In the genomic region with DNA sequence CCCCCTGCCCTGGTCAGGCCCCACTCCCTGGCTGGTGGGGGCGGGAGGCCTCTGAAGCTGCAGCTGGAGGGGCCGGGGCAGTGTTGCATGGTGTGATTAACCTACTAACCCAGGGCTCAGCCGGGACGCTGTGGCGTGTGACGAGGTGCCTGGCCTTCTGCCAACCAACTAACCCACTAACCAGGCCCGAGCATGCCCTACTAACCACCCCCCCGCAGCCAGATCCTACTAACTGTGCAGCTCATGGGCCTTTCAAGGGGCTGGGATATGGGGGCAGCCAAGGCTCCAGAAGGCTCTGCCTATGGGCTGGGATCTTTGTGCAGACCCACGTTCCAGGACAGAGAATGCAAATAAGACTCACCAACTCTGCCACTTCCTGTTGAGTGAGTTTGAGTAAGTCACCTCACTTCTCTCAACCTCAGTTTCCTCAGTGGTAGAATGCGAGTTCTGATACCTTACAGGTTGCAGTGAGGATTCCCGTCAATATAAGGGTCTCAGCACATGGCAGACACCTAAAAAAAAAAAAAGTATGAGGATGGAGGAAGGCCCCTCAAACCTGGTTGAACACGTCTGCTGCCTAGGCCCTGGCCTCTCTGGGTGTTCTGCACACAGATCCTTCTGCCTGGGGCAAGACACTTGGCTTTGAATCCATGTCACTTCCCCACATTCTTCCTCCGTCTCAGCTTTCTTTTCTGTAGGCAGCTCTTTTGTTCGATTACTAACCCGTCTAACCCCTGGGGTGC, we compare ENCODE assay signal across 8 cellular contexts. TPM values are rescaled to one million over a fixed set of nuclear protein-coding genes. Genes with fewer than 3 reads are reported as not detected.
DNase-seq lines count a peak whose midpoint lies in the region; ATAC-seq and TF ChIP-seq lines count a peak whose summit lies in the region.

No MANE protein-coding gene starts in this region.

- H3K27ac ChIP-seq in IMR-90 (ENCODE audit: insufficient read depth, low read length), result peak overlapping the region; percentile 92; the same call in 1 of the 2 replicates

- TF ChIP-seq RAD21 in IMR-90 (IDR thresholded peaks at IDR 0.05; ENCODE audit: low read length), result no peak

- H3K14ac ChIP-seq in IMR-90 (replicated peaks; ENCODE audit: low read depth, low read length), result no peak overlapping the region

- peak overlapping the region; percentile 93 for H2AFZ ChIP-seq in IMR-90 (replicated peaks; ENCODE audit: low read length, poor library complexity)

- no peaks in the 10 kb centered on the region for H3K27me3 ChIP-seq in IMR-90 (ENCODE audit: control insufficient read depth, insufficient read depth, low read length)

- H4K20me1 ChIP-seq in IMR-90 (ENCODE audit: insufficient read depth, low read length), result 0 out of 2 replicates have a peak, but pooled peaks cover 3% of the 10 kb centered on the region

- H3K79me1 ChIP-seq in IMR-90 (ENCODE audit: low read depth in 1 of 2, low read length in 2 of 2), result peaks cover 24 to 33% of the 10 kb centered on the region in 2 experiments

- H4K91ac ChIP-seq in IMR-90 (ENCODE audit: insufficient read depth, low read depth, low read length), result peak overlapping the region; percentile 97

- dilution Hi-C loops in IMR-90 (cut with HindIII; ENCODE audit: low sequenced_read_pairs, unreplicated experiment), result no loop called here

- peaks cover 23% of the 10 kb centered on the region for H3K9me1 ChIP-seq in IMR-90 (ENCODE audit: insufficient read depth, low read length)

- peaks cover 38% of the 10 kb centered on the region for H3K27me3 Mint-ChIP-seq in glutamatergic neuron (ENCODE audit: unreplicated experiment)

- no peak for TF ChIP-seq POLR2A in IMR-90 (IDR thresholded peaks at IDR 0.05; ENCODE audit: low read depth, low read length)

- H3K4me1 ChIP-seq in IMR-90 (ENCODE audit: control insufficient read depth, insufficient read depth, low read length), result peaks cover 10% of the 10 kb centered on the region

- H4K8ac ChIP-seq in IMR-90 (ENCODE audit: low read depth in 2 of 2, low read length in 2 of 2), result peak overlapping the region; percentile 72 to 98

- peak overlapping the region; percentile 55 for H2BK20ac ChIP-seq in IMR-90 (ENCODE audit: low read depth, low read length)

- WGBS in IMR-90 (ENCODE audit: extremely low coverage in 2 of 2, insufficient read length in 1 of 2), 2 experiments, result no CpG with 5 or more reads among the region's 15 CpGs

- in situ Hi-C loops in IMR-90 (cut with MboI; ENCODE audit: low sequenced_read_pairs), result no loop called here

- no peak overlapping the region for H3K9ac ChIP-seq in IMR-90 (ENCODE audit: low read depth, low read length)

- no peaks in the 10 kb centered on the region for H3K36me3 ChIP-seq in IMR-90 (ENCODE audit: control insufficient read depth, insufficient read depth, low read length)

- peak overlapping the region; percentile 95 for H3K4ac ChIP-seq in IMR-90 (ENCODE audit: low read depth, low read length)

- ATAC-seq in IMR-90 (ENCODE audit: low read depth), result no peak

- H3K36me3 Mint-ChIP-seq in glutamatergic neuron (ENCODE audit: unreplicated experiment), result no peaks in the 10 kb centered on the region

- H3K4me3 ChIP-seq in GM12865 (ENCODE audit: low read depth, low read length) (peak overlapping the region; percentile 51), IMR-90 (ENCODE audit: insufficient read depth, low read depth, low read length) (no peak overlapping the region)

- H2BK15ac ChIP-seq in IMR-90 (ENCODE audit: low read depth, low read length), result peak overlapping the region; percentile 55; the same call in 1 of the 3 replicates

- peak overlapping the region; percentile 87; the same call in 1 of the 2 replicates for H2BK120ac ChIP-seq in IMR-90 (ENCODE audit: low read depth, low read length)

- H3K4me2 ChIP-seq in IMR-90 (ENCODE audit: low read depth, low read length), result no peak overlapping the region

- no peak overlapping the region for H3K56ac ChIP-seq in IMR-90 (ENCODE audit: extremely low read depth, insufficient read depth, low read length)

- peak overlapping the region; percentile 94; the same call in 1 of the 2 replicates for H2AK5ac ChIP-seq in IMR-90 (ENCODE audit: low read depth, low read length)

- H3K4me3 Mint-ChIP-seq in glutamatergic neuron (ENCODE audit: unreplicated experiment), result peak overlapping the region; percentile 89

- H2BK5ac ChIP-seq in IMR-90 (ENCODE audit: low read depth, low read length, poor library complexity, severe bottlenecking), result no peak overlapping the region

- H3K4me1 Mint-ChIP-seq in glutamatergic neuron (ENCODE audit: low read depth, unreplicated experiment), result peaks cover 72% of the 10 kb centered on the region

- H2AK9ac ChIP-seq in IMR-90 (replicated peaks; ENCODE audit: low read depth, low read length, poor library complexity), result peak overlapping the region; percentile 97

- TF ChIP-seq CTCF in GM12865 (IDR thresholded peaks at IDR 0.05; ENCODE audit: insufficient read depth, low read depth, low read length, missing control alignments) (no peak), IMR-90 (conservative IDR thresholded peaks at IDR 0.05; ENCODE audit: low read depth, low read length) (no peak), glutamatergic neuron (IDR thresholded peaks at IDR 0.05; ENCODE audit: partially characterized antibody, unreplicated experiment) (no peak)

- CTCF ChIA-PET in IMR-90 (lab: Yijun Ruan, JAX), result no interaction called here

- peak overlapping the region; percentile 97 for H3K27ac Mint-ChIP-seq in glutamatergic neuron (ENCODE audit: unreplicated experiment)

- H3K9me3 ChIP-seq in IMR-90 (ENCODE audit: control insufficient read depth, insufficient read depth, low read length), result no peaks in the 10 kb centered on the region

- POLR2A ChIA-PET in IMR-90 (lab: Charles Lee; ENCODE audit: unreplicated experiment), result no interaction called here

- H3K18ac ChIP-seq in IMR-90 (ENCODE audit: low read depth, low read length), result no peak overlapping the region

- DNase-seq in GM12865 (ENCODE audit: low read depth), result peak; percentile 86
- DNase-seq in IMR-90, result no peak
- peak; percentile 87 for DNase-seq in activated CD8-positive, alpha-beta memory T cell treated with anti-CD3 and anti-CD28 coated beads, Interleukin-2, amount 50 U/mL, for 48 hours
- DNase-seq in glutamatergic neuron, result no peak
- DNase-seq in stimulated activated CD4-positive, alpha-beta T cell treated with anti-CD3 and anti-CD28 coated beads, Interleukin-1b, Interleukin-23, amount 100 ng/mL, for 24 hours (ENCODE audit: low read depth in 4 of 4, low spot score in 1 of 4), result peak in 3 of 4 experiments; percentile 45 to 54 (median 48)
- no peak for DNase-seq in DMS79 (lab: John Stamatoyannopoulos, UW)
- no peak for DNase-seq in NCI-H510A (lab: John Stamatoyannopoulos, UW)
- DNase-seq in islet precursor cell, result no peak

- BruUV-seq in IMR-90 (replicated peaks; lab: Mats Ljungman, UMichigan), result no TSS peak

- peaks cover 44% of the 10 kb centered on the region for H3K9me3 Mint-ChIP-seq in glutamatergic neuron (ENCODE audit: unreplicated experiment)

- intact Hi-C loops in IMR-90 (cut with micrococcal nuclease), result loop anchor here (10.0 kb wide), 3 partner anchors 223 to 443 kb away; no protein-coding TSS in a partner anchor

- no peak overlapping the region for H3K23ac ChIP-seq in IMR-90 (ENCODE audit: low read depth, low read length)

- peak overlapping the region; percentile 97 for H4K5ac ChIP-seq in IMR-90 (ENCODE audit: low read depth, low read length)

TF ChIP-seq in IMR-90, 13 proteins besides CTCF, POLR2A, EP300 and RAD21 (continues in another document):
- TF ChIP-seq FOS (IDR thresholded peaks at IDR 0.05; ENCODE audit: low read depth, low read length) (no peak), RCOR1 (IDR thresholded peaks at IDR 0.05; ENCODE audit: insufficient replicate concordance, low read length) (no peak), RFX5 (IDR thresholded peaks at IDR 0.05; ENCODE audit: low read depth, low read length) (no peak), MAZ (IDR thresholded peaks at IDR 0.05; ENCODE audit: borderline replicate concordance, low read depth, low read length) (no peak), SMC3 (IDR thresholded peaks at IDR 0.05; ENCODE audit: low read depth, low read length) (no peak), MXI1 (IDR thresholded peaks at IDR 0.05; ENCODE audit: borderline replicate concordance, low read depth, low read length) (no peak), MAFK (IDR thresholded peaks at IDR 0.05; ENCODE audit: low read depth, low read length) (no peak), CEBPB (IDR thresholded peaks at IDR 0.05; ENCODE audit: low read depth, low read length) (no peak), CHD1 (IDR thresholded peaks at IDR 0.05; ENCODE audit: low read depth, low read length) (no peak)
- TF ChIP-seq, protein P1, sequence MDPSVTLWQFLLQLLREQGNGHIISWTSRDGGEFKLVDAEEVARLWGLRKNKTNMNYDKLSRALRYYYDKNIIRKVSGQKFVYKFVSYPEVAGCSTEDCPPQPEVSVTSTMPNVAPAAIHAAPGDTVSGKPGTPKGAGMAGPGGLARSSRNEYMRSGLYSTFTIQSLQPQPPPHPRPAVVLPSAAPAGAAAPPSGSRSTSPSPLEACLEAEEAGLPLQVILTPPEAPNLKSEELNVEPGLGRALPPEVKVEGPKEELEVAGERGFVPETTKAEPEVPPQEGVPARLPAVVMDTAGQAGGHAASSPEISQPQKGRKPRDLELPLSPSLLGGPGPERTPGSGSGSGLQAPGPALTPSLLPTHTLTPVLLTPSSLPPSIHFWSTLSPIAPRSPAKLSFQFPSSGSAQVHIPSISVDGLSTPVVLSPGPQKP (IDR thresholded peaks at IDR 0.05; ENCODE audit: borderline replicate concordance, low read depth, low read length), result no peak

RNA-seq across cellular contexts. Expression of a gene that starts 14.1 kb away (rescaled TPM):
- total RNA-seq in IMR-90 (2012; rRNA removed), result 0.54 and 1.1 TPM in 2 replicates
- polyA plus RNA-seq in IMR-90 (2012; rRNA removed), result 0.29 and 0.65 TPM in 2 replicates
- polyA plus RNA-seq in IMR-90 (2012; cell fraction: cytosol; rRNA removed), result 0.03 and 0.09 TPM in 2 replicates
- polyA plus RNA-seq in IMR-90 (2012; cell fraction: nucleus; rRNA removed; ENCODE audit: low replicate concordance), result 2.9 and 11.6 TPM in 2 replicates
- 1,100 TPM for total RNA-seq in glutamatergic neuron (ENCODE audit: unreplicated experiment)

RNA-seq across cellular contexts. Expression of a gene that starts 49.7 kb away (rescaled TPM):
- total RNA-seq in IMR-90 (2012; rRNA removed), result not detected in 2 replicates
- not detected in 2 replicates for polyA plus RNA-seq in IMR-90 (2012; rRNA removed)
- polyA plus RNA-seq in IMR-90 (2012; cell fraction: cytosol; rRNA removed), result not detected in 2 replicates
- not detected in 2 replicates for polyA plus RNA-seq in IMR-90 (2012; cell fraction: nucleus; rRNA removed; ENCODE audit: low replicate concordance)
- not detected for total RNA-seq in glutamatergic neuron (ENCODE audit: unreplicated experiment)

RNA-seq across cellular contexts. Expression of a gene that starts 53.7 kb away (rescaled TPM):
- total RNA-seq in IMR-90 (2012; rRNA removed) (not detected in 2 replicates), glutamatergic neuron (ENCODE audit: unreplicated experiment) (not detected)
- not detected in 2 replicates for polyA plus RNA-seq in IMR-90 (2012; rRNA removed)
- not detected in 2 replicates for polyA plus RNA-seq in IMR-90 (2012; cell fraction: cytosol; rRNA removed)
- not detected in 2 replicates for polyA plus RNA-seq in IMR-90 (2012; cell fraction: nucleus; rRNA removed; ENCODE audit: low replicate concordance)

Comparison
In these comparisons a context has a peak if more than half of its experiments do, and no peak if none do; other contexts are left out.
1. DNase-seq: peak in GM12865 (single experiment), activated CD8-positive, alpha-beta memory T cell treated with anti-CD3 and anti-CD28 coated beads, Interleukin-2, amount 50 U/mL, for 48 hours (single experiment) and stimulated activated CD4-positive, alpha-beta T cell treated with anti-CD3 and anti-CD28 coated beads, Interleukin-1b, Interleukin-23, amount 100 ng/mL, for 24 hours (3 of 4); none in IMR-90 (single experiment), glutamatergic neuron (single experiment), DMS79 (single experiment), NCI-H510A (single experiment) and islet precursor cell (single experiment).
2. RNA of a gene that starts 14.1 kb away (total RNA-seq): 1,100 TPM in glutamatergic neuron (single experiment); 0.54 to 1.1 TPM in IMR-90; every median in the first group is over 100 times any median in the second.